In the genomic region with DNA sequence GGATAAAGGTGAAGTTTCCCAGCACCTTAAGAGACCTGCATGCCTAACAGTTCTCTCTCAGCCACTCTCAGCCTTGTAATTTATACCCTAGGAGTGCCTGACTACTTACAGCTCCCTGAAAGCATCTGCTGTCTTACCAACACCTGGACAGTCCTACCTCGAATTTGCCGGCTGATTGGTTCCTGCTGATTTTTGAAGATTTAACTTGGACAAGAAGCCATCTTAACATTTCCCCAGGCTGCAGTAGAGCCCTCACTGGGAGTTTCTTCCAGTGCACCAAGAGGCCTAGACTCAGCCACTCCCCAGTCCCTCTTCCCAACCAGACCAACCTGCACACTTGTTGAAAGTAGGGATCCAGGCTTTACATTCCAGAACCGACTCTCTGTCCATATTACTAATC, we compare ENCODE assay signal across 8 cellular contexts.
"Had no signal": no experiment of that assay in that cellular context is flagged by ENCODE, and none has a peak within 500 bp of the region (broad histone marks: within the 10 kb centered on the region; RNA-seq: fewer than 3 reads in every experiment).

No MANE protein-coding gene starts in this region.

- H3K4me3 ChIP-seq: GM12878 had no signal

- FAIRE-seq: G401.6, GM12878, GM12891, GM12892, GM18507, GM19239 had no signal

- ATAC-seq: GM12878 had no signal

- DNase-seq: GDM1, GF-D8 had no signal
